Comparison of ENCODE assay signal across 12 cellular contexts in genomic region chr5:51396797-51397196, GRCh38. TPM values are rescaled to one million over a fixed set of nuclear protein-coding genes. Genes with fewer than 3 reads are reported as not detected.
"Had no signal": no experiment of that assay in that cellular context is flagged by ENCODE, and none has a peak within 500 bp of the region (broad histone marks: within the 10 kb centered on the region; RNA-seq: fewer than 3 reads in every experiment).

No MANE protein-coding gene starts in this region.

- H3K27me3 ChIP-seq: ovary had no signal

- DNase-seq: activated CD4-positive, alpha-beta T cell treated with anti-CD3 and anti-CD28 coated beads for 4 hours; activated naive CD4-positive, alpha-beta T cell treated with Interleukin-2 at 50 U/mL for 16 hours; caudate nucleus; colonic mucosa; effector CD4-positive, alpha-beta T cell; kidney glomerular epithelial cell; ovary; stomach; uterus had no signal

- ATAC-seq: gastroesophageal sphincter had no signal

- H3K9me3 ChIP-seq: colonic mucosa, gastroesophageal sphincter, ovary, stomach, uterus had no signal

- H3K4me3 ChIP-seq: colonic mucosa, gastroesophageal sphincter, ovary, stomach, uterus had no signal

- H3K36me3 ChIP-seq: colonic mucosa, gastroesophageal sphincter, ovary, uterus had no signal

- H3K4me1 ChIP-seq: colonic mucosa, uterus had no signal

RNA-seq across cellular contexts. Expression of gene ISL1, which starts 13.5 kb away (rescaled TPM):
- total RNA-seq: liver, ovary, renal cortical epithelial cell had no signal
- polyA plus RNA-seq: liver, ovary had no signal
